In genomic region chr10:33086100-33086499, GRCh38 we compare ENCODE assay signal across 30 cellular contexts.
"Had no signal": no experiment of that assay in that cellular context is flagged by ENCODE, and none has a peak within 500 bp of the region (broad histone marks: within the 10 kb centered on the region; RNA-seq: fewer than 3 reads in every experiment).

No MANE protein-coding gene starts in this region.

- H3K27me3 Mint-ChIP-seq: activated CD4-positive, alpha-beta memory T cell treated with anti-CD3 and anti-CD28 coated beads for 36 hours; activated CD4-positive, alpha-beta T cell treated with anti-CD3 and anti-CD28 coated beads for 36 hours; activated CD4-positive, alpha-beta T cell treated with anti-CD3 and anti-CD28 coated beads, Interleukin-2, amount 10 ng/mL, durations not matched to agents 24 days and 14 days; activated naive CD8-positive, alpha-beta T cell; activated T-cell treated with anti-CD3 and anti-CD28 coated beads, Interleukin-2, amount 50 U/mL, for 24 hours; brain had no signal

- DNase-seq: activated CD4-positive, alpha-beta memory T cell treated with anti-CD3 and anti-CD28 coated beads for 36 hours; activated CD4-positive, alpha-beta T cell treated with anti-CD3 and anti-CD28 coated beads for 36 hours; activated CD4-positive, alpha-beta T cell treated with anti-CD3 and anti-CD28 coated beads, Interleukin-2, amount 10 ng/mL, durations not matched to agents 24 days and 14 days; activated CD4-positive, CD25-positive, alpha-beta regulatory T cell; activated CD4-positive, CD25-positive, alpha-beta regulatory T cell treated with anti-CD3 and anti-CD28 coated beads, Interleukin-2, amount 50 U/mL, for 72 hours; activated CD8-positive, alpha-beta memory T cell treated with anti-CD3 and anti-CD28 coated beads, Interleukin-2, amount 10 ng/mL, durations not matched to agents 7 days and 5 days; activated CD8-positive, alpha-beta memory T cell treated with anti-CD3 and anti-CD28 coated beads, Interleukin-2, amount 50 U/mL, for 4 hours; activated CD8-positive, alpha-beta T cell treated with anti-CD3 and anti-CD28 coated beads, Interleukin-2, amount 10 ng/mL, durations not matched to agents 7 days and 5 days; activated effector memory CD4-positive, alpha-beta T cell treated with Interleukin-2 at 50 U/mL for 16 hours; activated gamma-delta T cell treated with Interleukin-2 at 50 U/mL for 16 hours; activated naive CD4-positive, alpha-beta T cell treated with anti-CD3 and anti-CD28 coated beads, Interleukin-2, amount 50 U/mL, for 16 hours; activated naive CD4-positive, alpha-beta T cell treated with Interleukin-2 at 50 U/mL for 16 hours; activated T-cell treated with anti-CD3 and anti-CD28 coated beads, Interleukin-2, amount 50 U/mL, for 24 hours; activated T-cell treated with anti-CD3 and anti-CD28 coated beads, Interleukin-2, amount 50 U/mL, for 72 hours; amniotic stem cell; anterior cingulate cortex; central memory CD4-positive, alpha-beta T cell; cerebellar nuclear complex; colonic mucosa; effector CD8-positive, alpha-beta T cell; esophagus squamous epithelium; foreskin melanocyte; T-helper 1 cell; T-helper 2 cell had no signal

- H3K27me3 ChIP-seq: breast epithelium, cardiac muscle cell, colonic mucosa, esophagus squamous epithelium, gastroesophageal sphincter had no signal

- H3K4me1 ChIP-seq: breast epithelium, colonic mucosa, esophagus squamous epithelium, gastroesophageal sphincter had no signal

- H3K9me3 ChIP-seq: breast epithelium, colonic mucosa, esophagus squamous epithelium, gastroesophageal sphincter had no signal

- H3K4me3 ChIP-seq: breast epithelium, cardiac muscle cell, colonic mucosa, esophagus squamous epithelium, gastroesophageal sphincter had no signal

- ATAC-seq: activated CD4-positive, alpha-beta T cell treated with anti-CD3 and anti-CD28 coated beads for 36 hours; activated CD8-positive, alpha-beta memory T cell treated with anti-CD3 and anti-CD28 coated beads, Interleukin-2, amount 10 ng/mL, durations not matched to agents 7 days and 5 days; activated CD8-positive, alpha-beta T cell treated with anti-CD3 and anti-CD28 coated beads, Interleukin-2, amount 10 ng/mL, durations not matched to agents 7 days and 5 days; activated T-cell treated with anti-CD3 and anti-CD28 coated beads, Interleukin-2, amount 50 U/mL, for 72 hours; gastroesophageal sphincter had no signal

- H3K27ac Mint-ChIP-seq: activated CD4-positive, alpha-beta memory T cell treated with anti-CD3 and anti-CD28 coated beads for 36 hours; activated CD4-positive, alpha-beta T cell treated with anti-CD3 and anti-CD28 coated beads, Interleukin-2, amount 10 ng/mL, durations not matched to agents 24 days and 14 days; activated CD8-positive, alpha-beta memory T cell treated with anti-CD3 and anti-CD28 coated beads, Interleukin-2, amount 10 ng/mL, durations not matched to agents 7 days and 5 days; activated CD8-positive, alpha-beta T cell treated with anti-CD3 and anti-CD28 coated beads, Interleukin-2, amount 10 ng/mL, durations not matched to agents 7 days and 5 days; activated T-cell treated with anti-CD3 and anti-CD28 coated beads, Interleukin-2, amount 50 U/mL, for 24 hours; activated T-cell treated with anti-CD3 and anti-CD28 coated beads, Interleukin-2, amount 50 U/mL, for 72 hours; brain had no signal

- H3K4me3 Mint-ChIP-seq: activated CD4-positive, alpha-beta memory T cell treated with anti-CD3 and anti-CD28 coated beads for 36 hours; activated CD4-positive, alpha-beta T cell treated with anti-CD3 and anti-CD28 coated beads for 36 hours; activated CD4-positive, alpha-beta T cell treated with anti-CD3 and anti-CD28 coated beads, Interleukin-2, amount 10 ng/mL, durations not matched to agents 24 days and 14 days; activated CD8-positive, alpha-beta memory T cell treated with anti-CD3 and anti-CD28 coated beads, Interleukin-2, amount 10 ng/mL, durations not matched to agents 7 days and 5 days; activated CD8-positive, alpha-beta T cell treated with anti-CD3 and anti-CD28 coated beads, Interleukin-2, amount 10 ng/mL, durations not matched to agents 7 days and 5 days; activated naive CD8-positive, alpha-beta T cell; activated T-cell treated with anti-CD3 and anti-CD28 coated beads, Interleukin-2, amount 50 U/mL, for 24 hours; activated T-cell treated with anti-CD3 and anti-CD28 coated beads, Interleukin-2, amount 50 U/mL, for 72 hours; brain had no signal

- H3K36me3 Mint-ChIP-seq: brain had no signal

- H3K36me3 ChIP-seq: breast epithelium, cardiac muscle cell, colonic mucosa, esophagus squamous epithelium, gastroesophageal sphincter had no signal

- H3K27ac ChIP-seq: breast epithelium, cardiac muscle cell, colonic mucosa, epithelial cell of prostate, esophagus squamous epithelium, gastroesophageal sphincter had no signal
